Comparison of ENCODE assay signal across 7 cellular contexts in genomic region chr17:57955183-57955952, GRCh38. TPM values are rescaled to one million over a fixed set of nuclear protein-coding genes. Genes with fewer than 3 reads are reported as not detected.
DNase-seq lines count a peak whose midpoint lies in the region; ATAC-seq and TF ChIP-seq lines count a peak whose summit lies in the region.

A gene with protein sequence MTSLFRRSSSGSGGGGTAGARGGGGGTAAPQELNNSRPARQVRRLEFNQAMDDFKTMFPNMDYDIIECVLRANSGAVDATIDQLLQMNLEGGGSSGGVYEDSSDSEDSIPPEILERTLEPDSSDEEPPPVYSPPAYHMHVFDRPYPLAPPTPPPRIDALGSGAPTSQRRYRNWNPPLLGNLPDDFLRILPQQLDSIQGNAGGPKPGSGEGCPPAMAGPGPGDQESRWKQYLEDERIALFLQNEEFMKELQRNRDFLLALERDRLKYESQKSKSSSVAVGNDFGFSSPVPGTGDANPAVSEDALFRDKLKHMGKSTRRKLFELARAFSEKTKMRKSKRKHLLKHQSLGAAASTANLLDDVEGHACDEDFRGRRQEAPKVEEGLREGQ (minus strand): TSS chr17:57955412. CDS start chr17:57885564, 69,848 bp downstream.

- peaks cover 37% of the 10 kb centered on the region for H3K27me3 ChIP-seq in HUES64 (ENCODE audit: insufficient read depth, low read length)
- H3K27me3 ChIP-seq in adipocyte (replicated peaks; ENCODE audit: control insufficient read depth, insufficient read depth, low read length): no peaks in the 10 kb centered on the region
- H3K27me3 ChIP-seq in heart right ventricle: peaks cover 0 to 4% (median 0%) of the 10 kb centered on the region in 7 donors
- H3K27me3 ChIP-seq in upper lobe of left lung: no peaks in the 10 kb centered on the region

- H3K9ac ChIP-seq in HUES64 (ENCODE audit: low read depth, low read length) (peak within 1 kb of the TSS; percentile 66), adipocyte (ENCODE audit: low read length) (peak within 1 kb of the TSS; percentile 89)

- DNase-seq in GM13976 (ENCODE audit: low spot score) (peak; percentile 86), SKM-1 treated with dmso at 0.1 percent for 144 hours (lab: John Stamatoyannopoulos, UW; ENCODE audit: unreplicated experiment) (peak; percentile 38), adipocyte (ENCODE audit: low read depth) (peak; percentile 90), heart right ventricle (peak; percentile 81 to 90), pons (ENCODE audit: low spot score) (peak; percentile 45), upper lobe of left lung (peak; percentile 79 to 97)

- TF ChIP-seq CTCF in GM13976 (IDR thresholded peaks at IDR 0.05; ENCODE audit: borderline replicate concordance, control extremely low read depth, extremely low read depth, insufficient read depth, missing control alignments) (peak; percentile 45), heart right ventricle (IDR thresholded peaks at IDR 0.05) (peak in 8 of 9 donors; percentile 4 to 61 (median 42)), upper lobe of left lung (IDR thresholded peaks at IDR 0.05) (peak; percentile 61 to 82 (median 72))

- H3K4me3 ChIP-seq in HUES64 (ENCODE audit: low read length) (peak within 1 kb of the TSS; percentile 71), adipocyte (ENCODE audit: low read length) (peak within 1 kb of the TSS; percentile 87), heart right ventricle (peak within 1 kb of the TSS; percentile 74 to 98 (median 84)), upper lobe of left lung (peak within 1 kb of the TSS; percentile 79 to 91 (median 84))

- ATAC-seq in heart right ventricle (peak; percentile 53 to 80 (median 62)), upper lobe of left lung (ENCODE audit: low FRiP score in 2 of 2) (peak; percentile 79 to 91)

- H3K27ac ChIP-seq in HUES64 (ENCODE audit: low read depth, low read length): peak within 1 kb of the TSS; percentile 71
- H3K27ac ChIP-seq in heart right ventricle: peak within 1 kb of the TSS; percentile 97 to 100 (median 99)
- H3K27ac ChIP-seq in upper lobe of left lung: peak within 1 kb of the TSS; percentile 93 to 98 (median 97)

- in situ Hi-C loops in GM13976 (cut with MboI; ENCODE audit: low sequenced_read_pairs, unreplicated experiment): no loop called here

- intact Hi-C loops in heart right ventricle (cut with DNase I): loop anchor here in 6 of 10 donors (2.0 to 10.0 kb wide), 6 partner anchors 31 to 63 kb away; partner anchors contain the start of gene VEZF1 (in 1 of the 6)

- H3K9me3 ChIP-seq in HUES64 (ENCODE audit: insufficient read depth, low read depth, low read length) (no peaks in the 10 kb centered on the region), adipocyte (ENCODE audit: control insufficient read depth, low read length) (no peaks in the 10 kb centered on the region), heart right ventricle (no peaks in the 10 kb centered on the region), upper lobe of left lung (no peaks in the 10 kb centered on the region)

- no peak for TF ChIP-seq EP300 in upper lobe of left lung (IDR thresholded peaks at IDR 0.05)

- peak in 2 of 4 donors; percentile 25 to 50 for TF ChIP-seq POLR2A in upper lobe of left lung (IDR thresholded peaks at IDR 0.05)

- no peaks in the 10 kb centered on the region for H3K36me3 ChIP-seq in HUES64 (ENCODE audit: insufficient read depth, low read length)
- no peaks in the 10 kb centered on the region for H3K36me3 ChIP-seq in adipocyte (ENCODE audit: control insufficient read depth, insufficient read depth, low read length, severe bottlenecking)
- H3K36me3 ChIP-seq in heart right ventricle: no peaks in the 10 kb centered on the region
- no peaks in the 10 kb centered on the region for H3K36me3 ChIP-seq in upper lobe of left lung

- H3K4me1 ChIP-seq in HUES64 (ENCODE audit: insufficient read depth, low read length) (peaks cover 38% of the 10 kb centered on the region), adipocyte (ENCODE audit: control insufficient read depth, insufficient read depth, low read length) (peaks cover 39% of the 10 kb centered on the region), heart right ventricle (peaks cover 14 to 56% (median 52%) of the 10 kb centered on the region in 9 donors), upper lobe of left lung (peaks cover 30 to 56% (median 41%) of the 10 kb centered on the region in 4 donors)

- under 1% methylated on average over 79 of the region's 79 CpGs for WGBS in HUES64
- WGBS in heart right ventricle, 2 donors: 0% methylated on average over 62 to 79 of the region's 79 CpGs
- 1 to 2% methylated on average over 12 to 26 of the region's 79 CpGs for WGBS in upper lobe of left lung, 2 donors

RNA-seq across cellular contexts. Expression of the gene that starts here (rescaled TPM):
- polyA plus RNA-seq in HUES64 (2013, experiment 1 of 2): 13.1 TPM
- polyA plus RNA-seq in HUES64 (2013, experiment 2 of 2): 17.7 TPM
- total RNA-seq in heart right ventricle (10 to 100 TPM; 38.3 to 65.0 (median 47.2) TPM), upper lobe of left lung (100 to 1,000 TPM in 1 of 6 donors, 10 to 100 TPM in 5; 33.3 to 119 (median 54.4) TPM)
- polyA plus RNA-seq in heart right ventricle: 10 to 100 TPM; 26.9 to 33.1 TPM

Comparison
In these comparisons a context has a peak if more than half of its experiments do, and no peak if none do; other contexts are left out.
1. Peak in every context shown above with its lines: DNase-seq, ATAC-seq, H3K4me3 ChIP-seq and H3K27ac ChIP-seq.
2. DNase-seq: peak in every context shown above with its lines; median percentile 90 in adipocyte; 88 in upper lobe of left lung; 86 in GM13976; 86 in heart right ventricle; 45 in pons; 38 in SKM-1 treated with dmso at 0.1 percent for 144 hours.